In genomic region chr12:30624009-30624408, GRCh38 we compare ENCODE assay signal across 1 cellular context.
TF ChIP-seq lines count a peak whose summit lies in the region.

No MANE protein-coding gene starts in this region.

TF ChIP-seq in GM23338, 12 proteins besides CTCF, POLR2A, EP300 and RAD21 (continued from another document):
- TF ChIP-seq ZNF462 (CRISPR knock-in tag; IDR thresholded peaks at IDR 0.05): no peak
TF ChIP-seq in GM23338: peak in this region for 0.
